9 cellular contexts compared by ENCODE assay signal in the genomic region with DNA sequence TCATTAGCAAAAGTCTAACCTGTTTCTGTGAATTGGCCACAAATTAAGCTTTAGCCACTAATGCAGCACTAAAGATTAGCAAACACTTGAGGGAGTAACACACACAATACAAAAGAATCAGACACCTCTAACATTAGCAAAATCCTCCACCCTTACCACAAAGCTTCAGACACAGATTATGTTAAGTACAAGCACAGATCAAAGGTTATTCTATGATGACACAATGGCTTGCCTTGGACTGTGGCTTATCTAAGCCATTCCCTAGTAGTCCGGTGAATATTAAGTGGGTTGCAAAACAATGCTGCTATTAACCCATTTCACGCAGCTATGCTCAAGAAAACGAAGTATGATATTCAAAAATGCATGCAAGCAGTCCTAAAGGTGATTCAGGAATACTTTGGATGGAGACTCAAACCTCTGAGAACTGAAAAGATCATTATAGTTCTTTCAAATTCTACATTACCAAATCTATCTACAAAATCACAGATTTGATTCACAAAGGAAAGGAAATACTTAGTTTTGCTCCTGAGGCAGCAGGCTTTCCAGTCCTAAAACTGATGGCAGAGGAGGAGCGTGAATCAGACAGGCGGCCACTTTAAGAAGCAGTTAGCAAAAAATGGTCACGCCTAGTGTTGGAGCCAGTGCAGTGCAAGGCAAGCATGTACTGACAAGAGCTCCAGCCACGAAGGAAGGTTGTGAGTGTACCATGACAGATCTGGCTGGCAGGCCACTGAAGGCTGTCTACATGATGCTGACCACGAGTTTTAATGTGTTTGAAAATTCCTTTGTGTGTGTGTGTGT.
DNase-seq lines count a peak whose midpoint lies in the region; ATAC-seq and TF ChIP-seq lines count a peak whose summit lies in the region.
"Had no signal": no experiment of that assay in that cellular context is flagged by ENCODE, and none has a peak within 500 bp of the region (broad histone marks: within the 10 kb centered on the region; RNA-seq: fewer than 3 reads in every experiment).

No MANE protein-coding gene starts in this region.

- CTCF ChIA-PET in CD4-positive, alpha-beta T cell (lab: Charles Lee), result no interaction called here

- in situ Hi-C loops in Caki2 (cut with HindIII; ENCODE audit: low pct_unique_long_range_greater_than_20kb, low sequenced_read_pairs), result no loop called here
- in situ Hi-C loops in brain microvascular endothelial cell (cut with HindIII; ENCODE audit: low pct_ligation_motif_present, low sequenced_read_pairs), result no loop called here

- H3K27me3 Mint-ChIP-seq in CD4-positive, alpha-beta T cell, result no peaks in the 10 kb centered on the region

- no peaks in the 10 kb centered on the region for H3K9me3 ChIP-seq in lower lobe of right lung
- H3K9me3 ChIP-seq in CD4-positive, alpha-beta T cell (ENCODE audit: control insufficient read depth, low read length), result no peaks in the 10 kb centered on the region
- H3K9me3 ChIP-seq: ovary had no signal

- no peak for TF ChIP-seq POLR2A in NB4 (IDR thresholded peaks at IDR 0.05; ENCODE audit: extremely low read depth, insufficient read length)

- H3K27ac ChIP-seq in brain microvascular endothelial cell, result no peak overlapping the region
- H3K27ac ChIP-seq in lower lobe of right lung, result no peak overlapping the region
- H3K27ac ChIP-seq in CD4-positive, alpha-beta T cell (ENCODE audit: low read depth, low read length), result no peak overlapping the region
- H3K27ac ChIP-seq: ovary had no signal

- intact Hi-C loops in lower lobe of right lung (cut with DNase I), result no loop called here
- intact Hi-C loops in CD4-positive, alpha-beta T cell (cut with DNase I, micrococcal nuclease), result no loop called here

- peak; percentile 60 for DNase-seq in Caki2 (ENCODE audit: low read depth)
- peak; percentile 11 for DNase-seq in NB4 (ENCODE audit: low read depth)
- peak; percentile 11 for DNase-seq in brain microvascular endothelial cell
- DNase-seq in lower lobe of right lung, result no peak
- DNase-seq in activated gamma-delta T cell (lab: John Stamatoyannopoulos, UW), result no peak
- DNase-seq in CD4-positive, alpha-beta T cell, result no peak
- DNase-seq: ovary had no signal

- TF ChIP-seq CTCF in NB4 (IDR thresholded peaks at IDR 0.05; ENCODE audit: low read depth, low read length) (no peak), brain microvascular endothelial cell (IDR thresholded peaks at IDR 0.05; ENCODE audit: low read depth, low read length, missing control alignments) (peak; percentile 29), lower lobe of right lung (IDR thresholded peaks at IDR 0.05) (no peak)
- TF ChIP-seq CTCF in CD4-positive, alpha-beta T cell (IDR thresholded peaks at IDR 0.05), result no peak

- H3K4me1 Mint-ChIP-seq in CD4-positive, alpha-beta T cell (ENCODE audit: low read depth), result peaks cover 36% of the 10 kb centered on the region

- H3K4me3 Mint-ChIP-seq in CD4-positive, alpha-beta T cell, result no peak overlapping the region

- no peaks in the 10 kb centered on the region for H3K9me3 Mint-ChIP-seq in CD4-positive, alpha-beta T cell

- POLR2A ChIA-PET in CD4-positive, alpha-beta T cell (lab: Charles Lee), result no interaction called here

- H3K27me3 ChIP-seq in brain microvascular endothelial cell (replicated peaks) (no peaks in the 10 kb centered on the region), lower lobe of right lung (ENCODE audit: low read depth) (no peaks in the 10 kb centered on the region)
- no peaks in the 10 kb centered on the region for H3K27me3 ChIP-seq in CD4-positive, alpha-beta T cell (ENCODE audit: control insufficient read depth, insufficient read depth, low read length)
- H3K27me3 ChIP-seq: ovary had no signal

- no peak overlapping the region for H3K27ac Mint-ChIP-seq in CD4-positive, alpha-beta T cell

- H3K36me3 ChIP-seq in brain microvascular endothelial cell (replicated peaks), result no peaks in the 10 kb centered on the region
- H3K36me3 ChIP-seq in lower lobe of right lung, result peaks cover 25% of the 10 kb centered on the region
- H3K36me3 ChIP-seq: ovary had no signal

- ATAC-seq in lower lobe of right lung (peak; percentile 62 to 67), HG03045 (IDR thresholded peaks at IDR 0.05; ENCODE audit: unreplicated experiment) (no peak), GM21515 (IDR thresholded peaks at IDR 0.05; ENCODE audit: unreplicated experiment) (no peak)
- ATAC-seq in CD4-positive, alpha-beta T cell (ENCODE audit: poor library complexity), result no peak

- peaks cover 42% of the 10 kb centered on the region for H3K36me3 Mint-ChIP-seq in CD4-positive, alpha-beta T cell (ENCODE audit: low read depth)

- H3K4me3 ChIP-seq in NB4 (ENCODE audit: low read depth, low read length) (no peak overlapping the region), brain microvascular endothelial cell (ENCODE audit: low read depth, low read length) (no peak overlapping the region), lower lobe of right lung (no peak overlapping the region)
- H3K4me3 ChIP-seq: ovary had no signal

- peaks cover 51% of the 10 kb centered on the region for H3K4me1 ChIP-seq in lower lobe of right lung

Comparison
In these comparisons a context has a peak if more than half of its experiments do, and no peak if none do; other contexts are left out.
1. DNase-seq: peak in Caki2 (single experiment), NB4 (single experiment) and brain microvascular endothelial cell (single experiment); none in lower lobe of right lung (single experiment), activated gamma-delta T cell (single experiment) and CD4-positive, alpha-beta T cell (0 of 10).
2. ATAC-seq: peak in lower lobe of right lung (2 of 2); none in HG03045 (single experiment), CD4-positive, alpha-beta T cell (single experiment) and GM21515 (single experiment).